ENCODE assay signal across 8 cellular contexts in the genomic region with DNA sequence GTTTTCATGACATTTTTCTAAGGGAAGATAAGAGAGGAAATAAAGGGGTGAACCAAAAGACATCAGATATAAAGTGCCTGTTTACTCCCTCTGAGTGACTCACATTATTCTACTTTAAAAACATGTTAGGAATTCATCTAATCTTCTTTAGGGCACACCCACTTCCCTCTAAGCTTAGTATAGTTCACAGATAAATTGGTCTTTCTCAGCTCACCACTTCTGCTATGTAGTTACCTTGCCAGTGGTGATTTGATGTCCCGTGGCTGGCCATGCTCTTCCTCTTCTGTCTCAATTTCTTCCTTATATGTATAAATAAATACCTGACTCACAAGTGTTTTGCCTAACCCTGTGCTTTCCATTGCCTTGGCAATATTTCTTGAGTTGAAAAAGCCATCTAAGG.
A peak's percentile ranks its signal among the peaks of the same experiment; 100 is the strongest.
DNase-seq lines count a peak whose midpoint lies in the region; ATAC-seq and TF ChIP-seq lines count a peak whose summit lies in the region.

No MANE protein-coding gene starts in this region.

- dilution Hi-C loops in IMR-90 (cut with HindIII; ENCODE audit: low sequenced_read_pairs, unreplicated experiment) = no loop called here

- H3K9me1 ChIP-seq in IMR-90 (ENCODE audit: insufficient read depth, low read length) = peaks cover 5% of the 10 kb centered on the region; the same call in 1 of the 2 replicates

- no peaks in the 10 kb centered on the region for H3K27me3 ChIP-seq in IMR-90 (ENCODE audit: control insufficient read depth, insufficient read depth, low read length)
- no peaks in the 10 kb centered on the region for H3K27me3 ChIP-seq in adipocyte (replicated peaks; ENCODE audit: control insufficient read depth, insufficient read depth, low read length)
- H3K27me3 ChIP-seq in right cardiac atrium (ENCODE audit: control insufficient read depth, insufficient read depth) = no peaks in the 10 kb centered on the region
- no peaks in the 10 kb centered on the region for H3K27me3 ChIP-seq in tibial nerve

- POLR2A ChIA-PET in IMR-90 (lab: Charles Lee; ENCODE audit: unreplicated experiment) = no interaction called here

- TF ChIP-seq RAD21 in IMR-90 (IDR thresholded peaks at IDR 0.05; ENCODE audit: low read length) = no peak

- intact Hi-C loops in IMR-90 (cut with micrococcal nuclease) = no loop called here
- intact Hi-C loops in right cardiac atrium (cut with DNase I) = no loop called here

- peak overlapping the region; percentile 81; the same call in 1 of the 2 replicates for H3K18ac ChIP-seq in IMR-90 (ENCODE audit: low read depth, low read length)

- peak overlapping the region; percentile 70; the same call in 1 of the 2 replicates for H3K4ac ChIP-seq in IMR-90 (ENCODE audit: low read depth, low read length)

- ATAC-seq in IMR-90 (ENCODE audit: low read depth) = peak; percentile 87
- ATAC-seq in right cardiac atrium = peak; percentile 83 to 91

- H3K23ac ChIP-seq in IMR-90 (ENCODE audit: low read depth, low read length) = peak overlapping the region; percentile 79; the same call in 1 of the 2 replicates

- H3K4me3 ChIP-seq in IMR-90 (ENCODE audit: insufficient read depth, low read depth, low read length) (no peak overlapping the region), adipocyte (ENCODE audit: low read length) (peak overlapping the region; percentile 36), right cardiac atrium (ENCODE audit: low read length) (no peak overlapping the region), tibial nerve (no peak overlapping the region)

- CTCF ChIA-PET in IMR-90 (lab: Yijun Ruan, JAX) = interaction anchor here (0.6 kb wide), 1 partner anchor 72 kb away, joined by 3 read pairs; no protein-coding TSS in a partner anchor

- no TSS peak for BruUV-seq in IMR-90 (replicated peaks; lab: Mats Ljungman, UMichigan)

- no peak overlapping the region for H3K56ac ChIP-seq in IMR-90 (ENCODE audit: extremely low read depth, insufficient read depth, low read length)

- H2BK20ac ChIP-seq in IMR-90 (ENCODE audit: low read depth, low read length) = 0 out of 2 replicates have a peak overlapping the region, but pooled peaks have one; percentile 83

- peak overlapping the region in 1 of 2 experiments; percentile 54; a peak in 2 of 4 replicates for H4K8ac ChIP-seq in IMR-90 (ENCODE audit: low read depth in 2 of 2, low read length in 2 of 2)

- H3K9ac ChIP-seq in IMR-90 (ENCODE audit: low read depth, low read length) = no peak overlapping the region
- H3K9ac ChIP-seq in adipocyte (ENCODE audit: low read length) = peak overlapping the region; percentile 44

- no peak overlapping the region for H2AK9ac ChIP-seq in IMR-90 (replicated peaks; ENCODE audit: low read depth, low read length, poor library complexity)

- no peak overlapping the region for H2AK5ac ChIP-seq in IMR-90 (ENCODE audit: low read depth, low read length)

- TF ChIP-seq POLR2A in IMR-90 (IDR thresholded peaks at IDR 0.05; ENCODE audit: low read depth, low read length) (no peak), tibial nerve (IDR thresholded peaks at IDR 0.05) (no peak)

- H3K79me1 ChIP-seq in IMR-90 (ENCODE audit: low read depth in 1 of 2, low read length in 2 of 2) = peaks cover 26 to 45% of the 10 kb centered on the region in 2 experiments

- H2AFZ ChIP-seq in IMR-90 (replicated peaks; ENCODE audit: low read length, poor library complexity) = no peak overlapping the region

- peak overlapping the region; percentile 88; the same call in 1 of the 2 replicates for H2BK120ac ChIP-seq in IMR-90 (ENCODE audit: low read depth, low read length)

- H3K4me2 ChIP-seq in IMR-90 (ENCODE audit: low read depth, low read length) = peak overlapping the region; percentile 72

- DNase-seq in IMR-90 (peak; percentile 82), adipocyte (ENCODE audit: low read depth) (peak; percentile 71), right cardiac atrium (peak in 1 of 3 donors; percentile 47), tibial nerve (ENCODE audit: low spot score in 2 of 2) (no peak), NCI-H510A (lab: John Stamatoyannopoulos, UW) (no peak), NCI-H774 (lab: John Stamatoyannopoulos, UW) (no peak), DMS79 treated with DMSO at 0.1 percent for 48 hours (lab: John Stamatoyannopoulos, UW) (no peak)
- DNase-seq in activated CD4-positive, alpha-beta T cell treated with anti-CD3 and anti-CD28 coated beads, Interleukin-2, amount 50 U/mL, for 48 hours = no peak

- H4K91ac ChIP-seq in IMR-90 (ENCODE audit: insufficient read depth, low read depth, low read length) = no peak overlapping the region

- no peaks in the 10 kb centered on the region; the same call in 1 of the 2 replicates for H4K20me1 ChIP-seq in IMR-90 (ENCODE audit: insufficient read depth, low read length)

- H3K27ac ChIP-seq in IMR-90 (ENCODE audit: insufficient read depth, low read length) (peak overlapping the region; percentile 23; the same call in 1 of the 2 replicates), right cardiac atrium (ENCODE audit: low read length) (peak overlapping the region; percentile 45), tibial nerve (peak overlapping the region in 3 of 4 donors; percentile 27 to 53 (median 36))

- peak overlapping the region; percentile 75 for H2BK5ac ChIP-seq in IMR-90 (ENCODE audit: low read depth, low read length, poor library complexity, severe bottlenecking)

- H3K36me3 ChIP-seq in IMR-90 (ENCODE audit: control insufficient read depth, insufficient read depth, low read length) = no peaks in the 10 kb centered on the region; the same call in 1 of the 2 replicates
- H3K36me3 ChIP-seq in adipocyte (ENCODE audit: control insufficient read depth, insufficient read depth, low read length, severe bottlenecking) = peaks cover 4% of the 10 kb centered on the region
- no peaks in the 10 kb centered on the region for H3K36me3 ChIP-seq in tibial nerve

- no peak overlapping the region for H4K5ac ChIP-seq in IMR-90 (ENCODE audit: low read depth, low read length)

- no peaks in the 10 kb centered on the region for H3K9me3 ChIP-seq in IMR-90 (ENCODE audit: control insufficient read depth, insufficient read depth, low read length)
- H3K9me3 ChIP-seq in adipocyte (ENCODE audit: control insufficient read depth, low read length) = no peaks in the 10 kb centered on the region
- H3K9me3 ChIP-seq in right cardiac atrium (ENCODE audit: control insufficient read depth, low read length) = no peaks in the 10 kb centered on the region
- no peaks in the 10 kb centered on the region for H3K9me3 ChIP-seq in tibial nerve

- H3K14ac ChIP-seq in IMR-90 (replicated peaks; ENCODE audit: low read depth, low read length) = peak overlapping the region; percentile 85; the same call in 1 of the 2 replicates

- TF ChIP-seq CTCF in IMR-90 (conservative IDR thresholded peaks at IDR 0.05; ENCODE audit: low read depth, low read length) (no peak), tibial nerve (IDR thresholded peaks at IDR 0.05) (no peak)

- WGBS in IMR-90 (ENCODE audit: extremely low coverage in 2 of 2, insufficient read length in 1 of 2), 2 experiments = no CpG with 5 or more reads among the region's 1 CpG
- WGBS in right cardiac atrium = 12% methylated on average over 1 of the region's 1 CpG
- 30 to 35% methylated on average over 1 of the region's 1 CpG for WGBS in tibial nerve, 2 donors

- H2BK15ac ChIP-seq in IMR-90 (ENCODE audit: low read depth, low read length) = peak overlapping the region; percentile 85; the same call in 2 of the 3 replicates

- in situ Hi-C loops in IMR-90 (cut with MboI; ENCODE audit: low sequenced_read_pairs) = no loop called here

- H3K4me1 ChIP-seq in IMR-90 (ENCODE audit: control insufficient read depth, insufficient read depth, low read length) = peaks cover 3% of the 10 kb centered on the region
- peaks cover 30% of the 10 kb centered on the region for H3K4me1 ChIP-seq in adipocyte (ENCODE audit: control insufficient read depth, insufficient read depth, low read length)
- peaks cover 4% of the 10 kb centered on the region for H3K4me1 ChIP-seq in right cardiac atrium (ENCODE audit: control insufficient read depth, insufficient read depth, low read length)
- H3K4me1 ChIP-seq in tibial nerve = peaks cover 0 to 44% (median 2%) of the 10 kb centered on the region in 4 donors

- no peak for TF ChIP-seq EP300 in tibial nerve (IDR thresholded peaks at IDR 0.05)

TF ChIP-seq in IMR-90, 13 proteins besides CTCF, POLR2A, EP300 and RAD21:
- TF ChIP-seq CHD1 (IDR thresholded peaks at IDR 0.05; ENCODE audit: low read depth, low read length) (no peak), FOS (IDR thresholded peaks at IDR 0.05; ENCODE audit: low read depth, low read length) (peak; percentile 2; the same call in 1 of the 2 replicates), CEBPB (IDR thresholded peaks at IDR 0.05; ENCODE audit: low read depth, low read length) (peak; percentile 66)

Comparison
In these comparisons a context has a peak if more than half of its experiments do, and no peak if none do; other contexts are left out.
1. DNase-seq: peak in IMR-90 (single experiment) and adipocyte (single experiment); none in tibial nerve (0 of 2), activated CD4-positive, alpha-beta T cell treated with anti-CD3 and anti-CD28 coated beads, Interleukin-2, amount 50 U/mL, for 48 hours (0 of 2), NCI-H510A (single experiment), NCI-H774 (single experiment) and DMS79 treated with DMSO at 0.1 percent for 48 hours (single experiment).
2. Peak in every context shown above with its lines, with median percentiles within 50 percentile points of each other: H3K27ac ChIP-seq.